Comparison of ENCODE assay signal across 11 cellular contexts in genomic region chr12:115259968-115260806, GRCh38.
"Had no signal": no experiment of that assay in that cellular context is flagged by ENCODE, and none has a peak within 500 bp of the region (broad histone marks: within the 10 kb centered on the region; RNA-seq: fewer than 3 reads in every experiment).

No MANE protein-coding gene starts in this region.

- H3K27ac ChIP-seq: breast epithelium, esophagus squamous epithelium, foreskin keratinocyte, ovary had no signal

- H3K36me3 ChIP-seq: breast epithelium, esophagus squamous epithelium, ovary had no signal

- H3K27me3 ChIP-seq: breast epithelium, esophagus squamous epithelium, foreskin keratinocyte, ovary had no signal

- H3K4me3 ChIP-seq: breast epithelium, esophagus squamous epithelium, ovary had no signal

- DNase-seq: activated CD4-positive, alpha-beta T cell treated with anti-CD3 and anti-CD28 coated beads for 4 hours; activated CD8-positive, alpha-beta memory T cell treated with anti-CD3 and anti-CD28 coated beads, Interleukin-2, amount 50 U/mL, for 48 hours; activated CD8-positive, alpha-beta T cell treated with anti-CD3 and anti-CD28 coated beads for 36 hours; activated naive CD4-positive, alpha-beta T cell; aorta; esophagus squamous epithelium; foreskin keratinocyte; mesenchymal stem cell; ovary; stimulated activated CD4-positive, alpha-beta T cell treated with anti-CD3 and anti-CD28 coated beads, Interleukin-2, amount 100 ng/mL, for 48 hours had no signal

- ATAC-seq: activated CD8-positive, alpha-beta T cell treated with anti-CD3 and anti-CD28 coated beads for 36 hours; foreskin keratinocyte had no signal

- H3K9me3 ChIP-seq: breast epithelium, esophagus squamous epithelium, ovary had no signal

- H3K4me1 ChIP-seq: breast epithelium had no signal
